ENCODE assay signal across 10 cellular contexts in the genomic region with DNA sequence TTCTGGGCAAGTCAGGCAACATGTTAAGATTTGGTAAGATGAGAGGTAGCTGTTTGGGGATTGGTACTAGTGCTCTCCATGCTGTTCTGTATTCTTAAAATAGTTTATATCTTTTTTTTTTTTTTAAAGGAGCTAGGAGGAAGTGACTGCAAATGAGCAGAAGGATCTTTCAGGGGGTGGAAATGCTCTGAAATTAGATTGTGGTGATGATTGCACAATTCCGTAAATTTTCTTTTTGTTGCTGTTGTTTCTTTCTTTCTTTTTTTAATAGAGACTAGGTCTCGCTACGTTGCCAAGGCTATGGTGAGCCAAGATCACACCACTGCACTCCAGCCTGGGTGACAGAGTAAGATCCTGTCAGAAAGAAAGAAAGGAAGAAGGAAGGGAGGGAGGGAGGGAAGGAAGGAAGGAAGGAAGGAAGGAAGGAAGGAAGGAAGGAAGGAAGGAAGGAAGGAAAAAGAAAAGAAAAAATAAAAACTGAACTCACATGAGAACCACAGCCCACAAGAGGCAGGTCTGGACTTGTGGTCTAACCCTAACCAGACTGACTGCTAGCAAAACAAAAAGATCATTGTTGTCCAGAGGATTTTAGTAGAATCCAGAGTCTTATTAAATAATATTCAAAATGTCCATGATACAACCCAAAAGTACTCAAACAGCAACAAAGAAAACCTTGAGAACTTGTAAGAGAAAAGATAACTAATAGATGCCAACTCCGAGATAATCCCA. TPM values are rescaled to one million over a fixed set of nuclear protein-coding genes. Genes with fewer than 3 reads are reported as not detected.
DNase-seq lines count a peak whose midpoint lies in the region; TF ChIP-seq lines count a peak whose summit lies in the region.
"Had no signal": no experiment of that assay in that cellular context is flagged by ENCODE, and none has a peak within 500 bp of the region (broad histone marks: within the 10 kb centered on the region; RNA-seq: fewer than 3 reads in every experiment).

No MANE protein-coding gene starts in this region.

- no peaks in the 10 kb centered on the region for H3K9me2 ChIP-seq in OCI-LY7 (ENCODE audit: insufficient read depth, low read length)

- H3K79me2 ChIP-seq in OCI-LY7 (ENCODE audit: insufficient read depth, low read depth, low read length) = no peaks in the 10 kb centered on the region

- intact Hi-C loops in ovary (cut with DNase I) (no loop called here), OCI-LY7 (cut with micrococcal nuclease; ENCODE audit: unreplicated experiment) (no loop called here)

- peak overlapping the region in 7 of 10 experiments; percentile 1 to 100 (median 89); a peak in 13 of 20 replicates for H3K4me3 ChIP-seq in BLaER1 treated with 17β-estradiol and CSF1 and Interleukin-3, amounts not matched to agents 10 nM and 100 nM
- no peak overlapping the region for H3K4me3 ChIP-seq in ovary
- H3K4me3 ChIP-seq in OCI-LY7 (ENCODE audit: low read depth, low read length, poor library complexity, severe bottlenecking) = no peak overlapping the region
- no peak overlapping the region for H3K4me3 ChIP-seq in endodermal cell (ENCODE audit: low read length)
- H3K4me3 ChIP-seq: coronary artery had no signal

- H3K9me3 ChIP-seq in BLaER1 treated with 17β-estradiol and CSF1 and Interleukin-3, amounts not matched to agents 10 nM and 100 nM (replicated peaks in 1 of 11) = peaks cover 0 to 9% (median 0%) of the 10 kb centered on the region in 11 experiments; a peak in 5 of 22 replicates
- H3K9me3 ChIP-seq in ovary (peaks cover 0 to 6% of the 10 kb centered on the region in 2 donors), OCI-LY7 (ENCODE audit: low read length) (no peaks in the 10 kb centered on the region), endodermal cell (ENCODE audit: control insufficient read depth, low read length) (no peaks in the 10 kb centered on the region)

- H3K27me3 ChIP-seq in BLaER1 treated with 17β-estradiol and CSF1 and Interleukin-3, amounts not matched to agents 10 nM and 100 nM = no peaks in the 10 kb centered on the region
- no peaks in the 10 kb centered on the region for H3K27me3 ChIP-seq in ovary
- H3K27me3 ChIP-seq in endodermal cell (ENCODE audit: control insufficient read depth, insufficient read depth, low read length, poor library complexity, severe bottlenecking) = peaks cover 16% of the 10 kb centered on the region

- CTCF ChIA-PET in OCI-LY7 (lab: Charles Lee; ENCODE audit: unreplicated experiment) = no interaction called here

- 49 to 54% (median 54%) methylated on average over 4 of the region's 4 CpGs for WGBS in ovary, 3 donors
- WGBS in endodermal cell (ENCODE audit: insufficient coverage in 1 of 2, insufficient read length in 1 of 2), 2 experiments = 71 to 87% methylated on average over 1 to 4 of the region's 4 CpGs

- TF ChIP-seq POLR2A in ovary (IDR thresholded peaks at IDR 0.05) = no peak

- TF ChIP-seq EP300 in ovary (IDR thresholded peaks at IDR 0.05) = no peak

- peaks cover 0 to 2% (median 0%) of the 10 kb centered on the region in 11 experiments; a peak in 5 of 22 replicates for H4K20me1 ChIP-seq in BLaER1 treated with 17β-estradiol and CSF1 and Interleukin-3, amounts not matched to agents 10 nM and 100 nM
- no peaks in the 10 kb centered on the region for H4K20me1 ChIP-seq in OCI-LY7 (ENCODE audit: insufficient read depth, low read length)

- H2AFZ ChIP-seq in OCI-LY7 (ENCODE audit: low read length) = no peak overlapping the region

- H3K4me2 ChIP-seq in BLaER1 treated with 17β-estradiol and CSF1 and Interleukin-3, amounts not matched to agents 10 nM and 100 nM = peak overlapping the region; percentile 94 to 100 (median 98)
- H3K4me2 ChIP-seq in OCI-LY7 (ENCODE audit: low read length) = no peak overlapping the region

- no TSS peak for BruUV-seq in OCI-LY7 (replicated peaks; lab: Mats Ljungman, UMichigan)

- peak; percentile 93 for DNase-seq in MV-4-11 (lab: John Stamatoyannopoulos, UW)
- peak; percentile 49 for DNase-seq in amniotic epithelial cell (ENCODE audit: low read depth)
- DNase-seq in medulla oblongata (ENCODE audit: extremely low spot score) = peak; percentile 34
- no peak for DNase-seq in ovary
- DNase-seq in OCI-LY7 (ENCODE audit: low spot score) = no peak
- no peak for DNase-seq in nucleus accumbens (lab: John Stamatoyannopoulos, UW)
- no peak for DNase-seq in endodermal cell
- DNase-seq: T-helper 9 cell had no signal

- no peak overlapping the region for H3K4me3 Mint-ChIP-seq in endodermal cell

- no peak overlapping the region for H3K27ac Mint-ChIP-seq in endodermal cell

- no peaks in the 10 kb centered on the region for H3K36me3 Mint-ChIP-seq in endodermal cell (ENCODE audit: low read depth)

- H3K27me3 Mint-ChIP-seq in endodermal cell (ENCODE audit: insufficient read depth) = peaks cover 33% of the 10 kb centered on the region

- H3K4me1 ChIP-seq in BLaER1 treated with 17β-estradiol and CSF1 and Interleukin-3, amounts not matched to agents 10 nM and 100 nM = peaks cover 75 to 97% (median 87%) of the 10 kb centered on the region in 10 experiments
- H3K4me1 ChIP-seq in ovary (ENCODE audit: insufficient read depth) (no peaks in the 10 kb centered on the region), OCI-LY7 (ENCODE audit: insufficient read depth, low read length, poor library complexity, severe bottlenecking) (peaks cover 39% of the 10 kb centered on the region), endodermal cell (ENCODE audit: control insufficient read depth, insufficient read depth, low read length) (peaks cover 5% of the 10 kb centered on the region)

- H3K36me3 ChIP-seq in BLaER1 treated with 17β-estradiol and CSF1 and Interleukin-3, amounts not matched to agents 10 nM and 100 nM = peaks cover 0 to 17% (median 0%) of the 10 kb centered on the region in 11 experiments; a peak in 5 of 22 replicates
- H3K36me3 ChIP-seq in ovary = no peaks in the 10 kb centered on the region
- H3K36me3 ChIP-seq in OCI-LY7 (ENCODE audit: insufficient read depth, low read length) = no peaks in the 10 kb centered on the region
- no peaks in the 10 kb centered on the region for H3K36me3 ChIP-seq in endodermal cell (ENCODE audit: control insufficient read depth, insufficient read depth, low read length)

- H3K9me3 Mint-ChIP-seq in endodermal cell = no peaks in the 10 kb centered on the region

- peak overlapping the region; percentile 63 to 99 (median 91); a peak in 21 of 22 replicates for H3K9ac ChIP-seq in BLaER1 treated with 17β-estradiol and CSF1 and Interleukin-3, amounts not matched to agents 10 nM and 100 nM
- no peak overlapping the region for H3K9ac ChIP-seq in endodermal cell (ENCODE audit: extremely low read depth, low read length, poor library complexity, severe bottlenecking)

- TF ChIP-seq CTCF in ovary (IDR thresholded peaks at IDR 0.05) (no peak), OCI-LY7 (conservative IDR thresholded peaks at IDR 0.05; ENCODE audit: low read length) (no peak), endodermal cell (conservative IDR thresholded peaks at IDR 0.05) (no peak)

- H3K4me1 Mint-ChIP-seq in endodermal cell = peaks cover 21% of the 10 kb centered on the region

- H3K27ac ChIP-seq in BLaER1 treated with 17β-estradiol and CSF1 and Interleukin-3, amounts not matched to agents 10 nM and 100 nM = peak overlapping the region; percentile 78 to 100 (median 98)
- H3K27ac ChIP-seq in ovary (no peak overlapping the region), OCI-LY7 (ENCODE audit: low read depth, low read length, poor library complexity, severe bottlenecking) (no peak overlapping the region), endodermal cell (ENCODE audit: low read depth, low read length) (no peak overlapping the region)

- POLR2A ChIA-PET in OCI-LY7 (lab: Charles Lee) = interaction anchor here (0.5 kb wide), 1 partner anchor 27 kb away, joined by 3 read pairs; no protein-coding TSS in a partner anchor

RNA-seq across cellular contexts. Expression of a gene that starts 4.5 kb away (rescaled TPM):
- total RNA-seq in ovary (10 to 100 TPM in 6 of 7 donors, 1 to 10 TPM in 1; 9.6 to 58.3 (median 17.6) TPM), OCI-LY7 (2022) (60.8 and 78.9 TPM in 2 replicates), endodermal cell (1 to 10 TPM; 1.6 to 2.3 TPM)
- 10 to 100 TPM; 13.0 to 31.1 TPM for polyA plus RNA-seq in ovary
- total RNA-seq in OCI-LY7 (2014; rRNA removed; shearing (Covaris generic)) = 4.2 and 11.6 TPM in 2 replicates
- 0.36 TPM for polyA plus RNA-seq in endodermal cell (2013, experiment 1 of 2)
- 0.54 TPM for polyA plus RNA-seq in endodermal cell (2013, experiment 2 of 2)

RNA-seq across cellular contexts. Expression of a gene that starts 14.6 kb away (rescaled TPM):
- total RNA-seq in ovary (10 to 100 TPM in 6 of 7 donors, 1 to 10 TPM in 1; 5.6 to 24.1 (median 17.2) TPM), OCI-LY7 (2022) (53.3 and 61.6 TPM in 2 replicates), endodermal cell (10 to 100 TPM; 38.0 to 48.9 TPM)
- 10 to 100 TPM in 1 of 2 donors, 1 to 10 TPM in 1; 5.6 to 14.0 TPM for polyA plus RNA-seq in ovary
- total RNA-seq in OCI-LY7 (2014; rRNA removed; shearing (Covaris generic)) = 18.6 and 37.0 TPM in 2 replicates
- polyA plus RNA-seq in endodermal cell (2013, experiment 1 of 2) = 27.9 TPM
- polyA plus RNA-seq in endodermal cell (2013, experiment 2 of 2) = 24.0 TPM

RNA-seq across cellular contexts. Expression of a gene that starts 51.7 kb away (rescaled TPM):
- total RNA-seq in ovary = 100 to 1,000 TPM; 133 to 226 (median 143) TPM
- polyA plus RNA-seq in ovary = 100 to 1,000 TPM; 144 to 420 TPM
- total RNA-seq in OCI-LY7 (2014; rRNA removed; shearing (Covaris generic)) = 38.3 and 38.9 TPM in 2 replicates
- 56.3 and 58.1 TPM in 2 replicates for total RNA-seq in OCI-LY7 (2022)
- 100 to 1,000 TPM; 155 to 168 TPM for total RNA-seq in endodermal cell
- polyA plus RNA-seq in endodermal cell (2013, experiment 1 of 2) = 225 TPM
- polyA plus RNA-seq in endodermal cell (2013, experiment 2 of 2) = 224 TPM

Comparison
In these comparisons a context has a peak if more than half of its experiments do, and no peak if none do; other contexts are left out.
1. H3K27ac ChIP-seq: peak in BLaER1 treated with 17β-estradiol and CSF1 and Interleukin-3, amounts not matched to agents 10 nM and 100 nM (11 of 11); none in ovary (0 of 2), OCI-LY7 (single experiment) and endodermal cell (single experiment).
2. H3K4me3 ChIP-seq: peak in BLaER1 treated with 17β-estradiol and CSF1 and Interleukin-3, amounts not matched to agents 10 nM and 100 nM (7 of 10); none in ovary (single experiment), OCI-LY7 (single experiment) and endodermal cell (single experiment).
3. DNase-seq: peak in MV-4-11 (single experiment), amniotic epithelial cell (single experiment) and medulla oblongata (single experiment); none in ovary (0 of 5), OCI-LY7 (single experiment), nucleus accumbens (0 of 56) and endodermal cell (single experiment).